18 cellular contexts compared by ENCODE assay signal in genomic region chr1:16120940-16121410, GRCh38. TPM values are rescaled to one million over a fixed set of nuclear protein-coding genes. Genes with fewer than 3 reads are reported as not detected.
DNase-seq lines count a peak whose midpoint lies in the region; ATAC-seq and TF ChIP-seq lines count a peak whose summit lies in the region.
"Had no signal": no experiment of that assay in that cellular context is flagged by ENCODE, and none has a peak within 500 bp of the region (broad histone marks: within the 10 kb centered on the region; RNA-seq: fewer than 3 reads in every experiment).

No MANE protein-coding gene starts in this region.

- H3K4me3 ChIP-seq in PC-9: no peak overlapping the region
- no peak overlapping the region for H3K4me3 ChIP-seq in left lung
- no peak overlapping the region for H3K4me3 ChIP-seq in suprapubic skin

- H3K36me3 ChIP-seq in PC-9 (ENCODE audit: low read depth): peaks cover 19% of the 10 kb centered on the region
- peaks cover 0 to 10% of the 10 kb centered on the region in 2 donors for H3K36me3 ChIP-seq in left lung
- H3K36me3 ChIP-seq in suprapubic skin: peaks cover 11% of the 10 kb centered on the region
- H3K36me3 ChIP-seq: BE2C had no signal

- H3K4me2 ChIP-seq in PC-9: peak overlapping the region; percentile 46; the same call in 1 of the 2 replicates

- H3F3A ChIP-seq in PC-9 (ENCODE audit: insufficient read depth, low read depth): peaks cover 52% of the 10 kb centered on the region

- peak; percentile 61 for ATAC-seq in left lung
- ATAC-seq in naive thymus-derived CD8-positive, alpha-beta T cell: no peak
- no peak for ATAC-seq in activated naive CD4-positive, alpha-beta T cell treated with anti-CD3 and anti-CD28 coated beads, Interleukin-2, amount 50 U/mL, for 72 hours
- ATAC-seq: activated T-helper 17 cell treated with anti-CD3 and anti-CD28 coated beads, Interleukin-2, amount 50 U/mL, for 72 hours; T-cell had no signal

- peaks cover 0 to 3% (median 0%) of the 10 kb centered on the region in 5 donors for H3K27me3 Mint-ChIP-seq in naive thymus-derived CD8-positive, alpha-beta T cell
- H3K27me3 Mint-ChIP-seq: activated T-helper 17 cell treated with anti-CD3 and anti-CD28 coated beads, Interleukin-2, amount 50 U/mL, for 72 hours; T-cell had no signal

- BruUV-seq in PC-9 (replicated peaks; lab: Mats Ljungman, UMichigan): no TSS peak

- TF ChIP-seq CTCF in PC-9 (conservative IDR thresholded peaks at IDR 0.05) (no peak), left lung (IDR thresholded peaks at IDR 0.05) (no peak), suprapubic skin (IDR thresholded peaks at IDR 0.05) (no peak)

- H4K20me1 ChIP-seq in PC-9 (ENCODE audit: insufficient read depth): peaks cover 7% of the 10 kb centered on the region; the same call in 1 of the 2 replicates

- POLR2A ChIA-PET in PC-9 (lab: Charles Lee; ENCODE audit: unreplicated experiment): interaction anchor here (0.6 to 0.7 kb wide), 4 partner anchors 21 to 45 kb away, joined by 3 to 12 read pairs (median 6); no protein-coding TSS in a partner anchor
- POLR2A ChIA-PET in naive thymus-derived CD8-positive, alpha-beta T cell (lab: Charles Lee): no interaction called here

- no peak overlapping the region for H2AFZ ChIP-seq in PC-9

- H3K9me3 Mint-ChIP-seq in naive thymus-derived CD8-positive, alpha-beta T cell: no peaks in the 10 kb centered on the region
- no peaks in the 10 kb centered on the region for H3K9me3 Mint-ChIP-seq in activated naive CD4-positive, alpha-beta T cell treated with anti-CD3 and anti-CD28 coated beads, Interleukin-2, amount 50 U/mL, for 72 hours
- H3K9me3 Mint-ChIP-seq: activated T-helper 17 cell treated with anti-CD3 and anti-CD28 coated beads, Interleukin-2, amount 50 U/mL, for 72 hours; neural crest cell; T-cell had no signal

- peak overlapping the region; percentile 61 for H3K27ac ChIP-seq in PC-9
- no peak overlapping the region for H3K27ac ChIP-seq in left lung
- H3K27ac ChIP-seq in suprapubic skin: no peak overlapping the region
- H3K27ac ChIP-seq: brain microvascular endothelial cell had no signal

- CTCF ChIA-PET in PC-9 (lab: Charles Lee): no interaction called here

- peaks cover 55% of the 10 kb centered on the region for H3K4me1 ChIP-seq in PC-9 (replicated peaks; ENCODE audit: insufficient read depth)
- H3K4me1 ChIP-seq in left lung: peaks cover 24 to 26% of the 10 kb centered on the region in 2 donors
- H3K4me1 ChIP-seq in suprapubic skin: peaks cover 36% of the 10 kb centered on the region
- H3K4me1 ChIP-seq: BE2C had no signal

- peaks cover 4 to 17% (median 10%) of the 10 kb centered on the region in 4 donors for H3K4me1 Mint-ChIP-seq in naive thymus-derived CD8-positive, alpha-beta T cell
- H3K4me1 Mint-ChIP-seq: activated T-helper 17 cell treated with anti-CD3 and anti-CD28 coated beads, Interleukin-2, amount 50 U/mL, for 72 hours had no signal

- TF ChIP-seq EP300 in suprapubic skin (IDR thresholded peaks at IDR 0.05): no peak

- H3K27me3 ChIP-seq in PC-9 (ENCODE audit: insufficient read depth, low read depth) (no peaks in the 10 kb centered on the region), left lung (no peaks in the 10 kb centered on the region), suprapubic skin (no peaks in the 10 kb centered on the region)
- H3K27me3 ChIP-seq: BE2C, brain microvascular endothelial cell had no signal

- intact Hi-C loops in PC-9 (cut with micrococcal nuclease; ENCODE audit: unreplicated experiment) (loop anchor here (2.0 kb wide), 1 partner anchor 32 kb away; no protein-coding TSS in a partner anchor), left lung (cut with DNase I) (no loop called here)

- no peaks in the 10 kb centered on the region for H3K9me2 ChIP-seq in PC-9 (ENCODE audit: insufficient read depth)

- no peak overlapping the region for H3K4me3 Mint-ChIP-seq in naive thymus-derived CD8-positive, alpha-beta T cell
- H3K4me3 Mint-ChIP-seq: activated T-helper 17 cell treated with anti-CD3 and anti-CD28 coated beads, Interleukin-2, amount 50 U/mL, for 72 hours; neural crest cell; T-cell had no signal

- H3K79me2 ChIP-seq in PC-9 (ENCODE audit: low read depth): no peaks in the 10 kb centered on the region

- TF ChIP-seq POLR2A in suprapubic skin (IDR thresholded peaks at IDR 0.05): no peak

- DNase-seq in DMS153 (lab: John Stamatoyannopoulos, UW): peak; percentile 70
- peak; percentile 64 for DNase-seq in NCI-H1105 treated with DMSO at 0.1 percent for 48 hours (lab: John Stamatoyannopoulos, UW)
- peak in 1 of 2 experiments; percentile 87 for DNase-seq in PC-9
- DNase-seq in left lung: peak; percentile 2 to 34
- no peak for DNase-seq in T-helper 1 cell
- DNase-seq in naive thymus-derived CD8-positive, alpha-beta T cell: no peak
- DNase-seq in activated naive CD4-positive, alpha-beta T cell treated with anti-CD3 and anti-CD28 coated beads, Interleukin-2, amount 50 U/mL, for 72 hours (ENCODE audit: low spot score in 2 of 2): no peak
- no peak for DNase-seq in suprapubic skin (ENCODE audit: low spot score in 2 of 2)
- DNase-seq: activated CD4-positive, alpha-beta T cell treated with anti-CD3 and anti-CD28 coated beads for 48 hours; BE2C; brain microvascular endothelial cell; GDM1; head of caudate nucleus; NCI-H1048; small intestine; T-cell had no signal

- no peaks in the 10 kb centered on the region for H3K9me3 ChIP-seq in PC-9 (ENCODE audit: insufficient read depth, low read depth)
- no peaks in the 10 kb centered on the region for H3K9me3 ChIP-seq in left lung
- no peaks in the 10 kb centered on the region for H3K9me3 ChIP-seq in suprapubic skin
- H3K9me3 ChIP-seq: BE2C had no signal

- peak overlapping the region in 1 of 10 donors; percentile 52 for H3K27ac Mint-ChIP-seq in naive thymus-derived CD8-positive, alpha-beta T cell
- H3K27ac Mint-ChIP-seq in activated naive CD4-positive, alpha-beta T cell treated with anti-CD3 and anti-CD28 coated beads, Interleukin-2, amount 50 U/mL, for 72 hours: no peak overlapping the region
- H3K27ac Mint-ChIP-seq: activated T-helper 17 cell treated with anti-CD3 and anti-CD28 coated beads, Interleukin-2, amount 50 U/mL, for 72 hours; T-cell had no signal

- no peaks in the 10 kb centered on the region for H3K36me3 Mint-ChIP-seq in naive thymus-derived CD8-positive, alpha-beta T cell
- no peaks in the 10 kb centered on the region for H3K36me3 Mint-ChIP-seq in activated naive CD4-positive, alpha-beta T cell treated with anti-CD3 and anti-CD28 coated beads, Interleukin-2, amount 50 U/mL, for 72 hours
- H3K36me3 Mint-ChIP-seq: T-cell had no signal

- WGBS in suprapubic skin: 69% methylated on average over 4 of the region's 4 CpGs

RNA-seq across cellular contexts. Expression of gene EPHA2, which starts 34.9 kb away (rescaled TPM):
- total RNA-seq in PC-9 (2021): 48.3 and 65.8 TPM in 2 replicates
- 10 to 100 TPM; 36.9 to 62.6 TPM for total RNA-seq in left lung
- not detected for total RNA-seq in naive thymus-derived CD8-positive, alpha-beta T cell
- not detected for polyA plus RNA-seq in naive thymus-derived CD8-positive, alpha-beta T cell
- total RNA-seq in activated naive CD4-positive, alpha-beta T cell treated with anti-CD3 and anti-CD28 coated beads, Interleukin-2, amount 50 U/mL, for 72 hours: under 1 TPM; 0.07 to 0.16 TPM
- total RNA-seq in suprapubic skin: 100 to 1,000 TPM in 3 of 4 donors, 10 to 100 TPM in 1; 59.0 to 145 (median 104) TPM

RNA-seq across cellular contexts. Expression of gene FAM131C, which starts 47.5 kb away (rescaled TPM):
- total RNA-seq in PC-9 (2021) (7.4 and 12.3 TPM in 2 replicates), left lung (not detected), suprapubic skin (1 to 10 TPM in 2 of 4 donors, under 1 TPM in 1, not detected in 1; 0.72 to 1.6 (median 1.2) TPM)
- not detected for total RNA-seq in naive thymus-derived CD8-positive, alpha-beta T cell
- polyA plus RNA-seq in naive thymus-derived CD8-positive, alpha-beta T cell: not detected
- 1 to 10 TPM in 1 of 2 donors, not detected in 1; 1.2 TPM for total RNA-seq in activated naive CD4-positive, alpha-beta T cell treated with anti-CD3 and anti-CD28 coated beads, Interleukin-2, amount 50 U/mL, for 72 hours

Comparison
In these comparisons a context has a peak if more than half of its experiments do, and no peak if none do; other contexts are left out.
1. DNase-seq: peak in DMS153 (single experiment), NCI-H1105 treated with DMSO at 0.1 percent for 48 hours (single experiment) and left lung (2 of 2); none in T-helper 1 cell (0 of 5), naive thymus-derived CD8-positive, alpha-beta T cell (0 of 10), activated naive CD4-positive, alpha-beta T cell treated with anti-CD3 and anti-CD28 coated beads, Interleukin-2, amount 50 U/mL, for 72 hours (0 of 2) and suprapubic skin (0 of 2).
2. RNA of gene EPHA2, which starts 34.9 kb away (total RNA-seq): 59.0 to 145 TPM in suprapubic skin, 36.9 to 62.6 TPM in left lung and 48.3 to 65.8 TPM in PC-9; 0.07 to 0.16 TPM in activated naive CD4-positive, alpha-beta T cell treated with anti-CD3 and anti-CD28 coated beads, Interleukin-2, amount 50 U/mL, for 72 hours and not detected in naive thymus-derived CD8-positive, alpha-beta T cell; every median in the first group is over 10 times any median in the second.